ENCODE assay signal across 22 cellular contexts in the genomic region with DNA sequence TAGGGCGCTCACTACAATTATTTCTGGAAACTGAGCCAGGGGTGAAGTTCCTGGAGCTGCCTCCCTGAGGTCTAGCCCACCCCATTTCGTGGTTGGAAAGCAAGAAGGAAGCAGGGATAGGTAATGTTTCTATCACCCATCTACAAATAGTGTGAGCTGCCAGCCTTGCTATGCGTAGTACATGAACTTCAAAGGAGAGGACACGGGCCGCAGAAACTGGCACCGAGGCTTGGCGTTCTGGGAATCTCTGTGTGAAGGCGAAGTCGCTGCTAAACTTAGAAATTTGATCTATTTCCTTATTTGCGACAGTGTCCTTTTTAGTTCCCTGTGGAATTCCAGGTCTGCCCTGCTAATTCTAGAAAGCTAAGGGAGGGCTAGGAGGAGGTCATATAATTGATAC. TPM values are rescaled to one million over a fixed set of nuclear protein-coding genes. Genes with fewer than 3 reads are reported as not detected.
DNase-seq lines count a peak whose midpoint lies in the region; ATAC-seq, FAIRE-seq and TF ChIP-seq lines count a peak whose summit lies in the region.
"Had no signal": no experiment of that assay in that cellular context is flagged by ENCODE, and none has a peak within 500 bp of the region (broad histone marks: within the 10 kb centered on the region; RNA-seq: fewer than 3 reads in every experiment).

No MANE protein-coding gene starts in this region.

- H3K4me2 ChIP-seq in OCI-LY3 (ENCODE audit: low read length) = 0 out of 2 replicates have a peak overlapping the region, but pooled peaks have one; percentile 21

- peak; percentile 30 for DNase-seq in ELF-1 (ENCODE audit: low read depth, low spot score)
- DNase-seq in lower lobe of right lung = no peak
- DNase-seq in small intestine = peak; percentile 11
- no peak for DNase-seq in dermis blood vessel endothelial cell
- DNase-seq in effector memory CD4-positive, alpha-beta T cell = no peak
- DNase-seq in T-helper 1 cell = no peak
- DNase-seq: activated CD4-positive, alpha-beta T cell treated with anti-CD3 and anti-CD28 coated beads, Interleukin-2, amount 50 U/mL, for 1 hour; activated naive CD8-positive, alpha-beta T cell treated with anti-CD3 and anti-CD28 coated beads for 36 hours; esophagus squamous epithelium; KG1; natural killer cell; NCI-H1048; NCI-H2029; NCI-H446; PC-3; posterior cingulate gyrus; SIG-M5; substantia nigra had no signal

- H2AFZ ChIP-seq in OCI-LY3 (ENCODE audit: low read depth, low read length) = no peak overlapping the region

- H3K27me3 ChIP-seq in OCI-LY3 (ENCODE audit: low read depth, low read length) (no peaks in the 10 kb centered on the region), lower lobe of right lung (ENCODE audit: low read depth) (no peaks in the 10 kb centered on the region), small intestine (ENCODE audit: control insufficient read depth in 2 of 2, insufficient read depth in 2 of 2, low read length in 2 of 2) (no peaks in the 10 kb centered on the region)
- H3K27me3 ChIP-seq in effector memory CD4-positive, alpha-beta T cell (replicated peaks; ENCODE audit: control insufficient read depth, insufficient read depth, low read length, poor library complexity, severe bottlenecking) = no peaks in the 10 kb centered on the region
- H3K27me3 ChIP-seq: gastroesophageal sphincter, vagina had no signal

- intact Hi-C loops in lower lobe of right lung (cut with DNase I) = no loop called here

- H3K9me3 ChIP-seq in OCI-LY3 (ENCODE audit: insufficient read depth, low read length) (no peaks in the 10 kb centered on the region), lower lobe of right lung (no peaks in the 10 kb centered on the region), small intestine (ENCODE audit: control insufficient read depth, low read depth) (no peaks in the 10 kb centered on the region)
- H3K9me3 ChIP-seq in effector memory CD4-positive, alpha-beta T cell (ENCODE audit: control insufficient read depth, low read length) = no peaks in the 10 kb centered on the region
- H3K9me3 ChIP-seq: esophagus squamous epithelium, gastroesophageal sphincter, vagina had no signal

- H3K4me1 ChIP-seq in OCI-LY3 (ENCODE audit: low read length) = 0 out of 2 replicates have a peak, but pooled peaks cover 3% of the 10 kb centered on the region
- peaks cover 11% of the 10 kb centered on the region for H3K4me1 ChIP-seq in lower lobe of right lung
- peaks cover 3 to 7% of the 10 kb centered on the region in 2 donors for H3K4me1 ChIP-seq in small intestine (ENCODE audit: control insufficient read depth in 2 of 2, insufficient read depth in 1 of 2, low read depth in 1 of 2, low read length in 1 of 2)
- H3K4me1 ChIP-seq in effector memory CD4-positive, alpha-beta T cell (ENCODE audit: control insufficient read depth, insufficient read depth, low read length, poor library complexity, severe bottlenecking) = no peaks in the 10 kb centered on the region
- H3K4me1 ChIP-seq: vagina had no signal

- H3K36me3 ChIP-seq in OCI-LY3 (replicated peaks; ENCODE audit: low read depth, low read length) = no peaks in the 10 kb centered on the region
- no peaks in the 10 kb centered on the region for H3K36me3 ChIP-seq in lower lobe of right lung
- H3K36me3 ChIP-seq in small intestine (ENCODE audit: control insufficient read depth in 2 of 2, insufficient read depth in 2 of 2, low read length in 2 of 2) = no peaks in the 10 kb centered on the region
- H3K36me3 ChIP-seq in effector memory CD4-positive, alpha-beta T cell (ENCODE audit: control insufficient read depth, insufficient read depth, low read length) = no peaks in the 10 kb centered on the region
- H3K36me3 ChIP-seq: esophagus squamous epithelium, gastroesophageal sphincter, vagina had no signal

- H3K4me3 ChIP-seq in OCI-LY3 (ENCODE audit: low read length) (no peak overlapping the region), lower lobe of right lung (no peak overlapping the region), small intestine (ENCODE audit: low read depth in 1 of 2, low read length in 2 of 2) (no peak overlapping the region)
- no peak overlapping the region for H3K4me3 ChIP-seq in effector memory CD4-positive, alpha-beta T cell (ENCODE audit: insufficient read depth, low read depth, low read length, poor library complexity, severe bottlenecking)
- H3K4me3 ChIP-seq: esophagus squamous epithelium, gastroesophageal sphincter, vagina had no signal

- FAIRE-seq in small intestine (lab: Jason Lieb, UNC) = no peak
- FAIRE-seq: islet of Langerhans had no signal

- no peaks in the 10 kb centered on the region for H3K79me2 ChIP-seq in OCI-LY3 (ENCODE audit: low read length)

- no peaks in the 10 kb centered on the region for H4K20me1 ChIP-seq in OCI-LY3 (ENCODE audit: insufficient read depth, low read length)

- H3K27ac ChIP-seq in OCI-LY3 (ENCODE audit: low read length) = no peak overlapping the region
- H3K27ac ChIP-seq in lower lobe of right lung = no peak overlapping the region
- peak overlapping the region in 1 of 2 donors; percentile 22 for H3K27ac ChIP-seq in small intestine (ENCODE audit: low read depth in 1 of 2, low read length in 1 of 2)
- no peak overlapping the region for H3K27ac ChIP-seq in effector memory CD4-positive, alpha-beta T cell (ENCODE audit: insufficient read depth, low read length, poor library complexity, severe bottlenecking)
- H3K27ac ChIP-seq: esophagus squamous epithelium, gastroesophageal sphincter, vagina had no signal

- peak; percentile 21 to 39 for ATAC-seq in lower lobe of right lung
- ATAC-seq: gastroesophageal sphincter, natural killer cell, PC-3 had no signal

- H3K9ac ChIP-seq in OCI-LY3 (ENCODE audit: low read length) = no peak overlapping the region

- TF ChIP-seq CTCF in OCI-LY3 (IDR thresholded peaks at IDR 0.05; ENCODE audit: low read depth, low read length) = no peak
- no peak for TF ChIP-seq CTCF in lower lobe of right lung (IDR thresholded peaks at IDR 0.05)

- 63 to 86% (median 77%) methylated on average over 10 of the region's 10 CpGs for WGBS in small intestine, 3 donors

RNA-seq across cellular contexts. Expression of a gene that starts 49.6 kb away (rescaled TPM):
- 29.5 TPM for total RNA-seq in lower lobe of right lung
- polyA plus RNA-seq in small intestine = 10 to 100 TPM; 48.5 to 61.1 (median 55.1) TPM
- total RNA-seq in dermis blood vessel endothelial cell = 14.8 and 15.3 TPM in 2 replicates

Comparison
In these comparisons a context has a peak if more than half of its experiments do, and no peak if none do; other contexts are left out.
1. DNase-seq: peak in ELF-1 (single experiment) and small intestine (single experiment); none in lower lobe of right lung (single experiment), dermis blood vessel endothelial cell (single experiment), effector memory CD4-positive, alpha-beta T cell (0 of 3) and T-helper 1 cell (0 of 5).